In genomic region chr6:126804255-126805064, GRCh38 we compare ENCODE assay signal across 8 cellular contexts.
DNase-seq lines count a peak whose midpoint lies in the region; ATAC-seq and TF ChIP-seq lines count a peak whose summit lies in the region.

No MANE protein-coding gene starts in this region.

- no peaks in the 10 kb centered on the region for H3F3A ChIP-seq in MM.1S (ENCODE audit: insufficient read depth, low read length)

- H3K9ac ChIP-seq in MM.1S (ENCODE audit: low read length), result no peak overlapping the region

- H3K27me3 ChIP-seq in A673 (replicated peaks; ENCODE audit: insufficient read depth, low read depth, low read length, poor library complexity), result no peaks in the 10 kb centered on the region
- H3K27me3 ChIP-seq in MM.1S (replicated peaks; ENCODE audit: insufficient read depth, low read length), result no peaks in the 10 kb centered on the region

- DNase-seq in A673 (ENCODE audit: low spot score) (peak; percentile 78), MM.1S (peak; percentile 55), left cardiac atrium (no peak), activated gamma-delta T cell treated with Interleukin-2 at 50 U/mL for 16 hours (no peak)
- no peak for DNase-seq in stimulated activated naive B cell treated with anti-CD40 and anti-IgM and Interleukin-4, amounts not matched to agents 10 μg/mL and 1 μg/mL and 100 μg/mL, for 72 hours

- H3K36me3 ChIP-seq in A673 (ENCODE audit: insufficient read depth, low read length, poor library complexity, severe bottlenecking) (no peaks in the 10 kb centered on the region), MM.1S (replicated peaks; ENCODE audit: insufficient read depth, low read length) (no peaks in the 10 kb centered on the region)

- H2AFZ ChIP-seq in MM.1S (ENCODE audit: low read length), result no peak overlapping the region

- H3K4me2 ChIP-seq in MM.1S (ENCODE audit: low read depth, low read length), result no peak overlapping the region

- no peak overlapping the region for H3K4me3 Mint-ChIP-seq in stimulated activated naive B cell treated with anti-CD40 and anti-IgM and Interleukin-4, amounts not matched to agents 10 μg/mL and 1 μg/mL and 100 μg/mL, for 72 hours

- peak; percentile 78 for ATAC-seq in HG02571 (IDR thresholded peaks at IDR 0.05; ENCODE audit: unreplicated experiment)
- ATAC-seq in left cardiac atrium, result peak; percentile 57
- peak; percentile 64 to 76 for ATAC-seq in stimulated activated naive B cell treated with anti-CD40 and anti-IgM and Interleukin-4, amounts not matched to agents 10 μg/mL and 1 μg/mL and 100 μg/mL, for 72 hours (replicated peaks)

- no peak overlapping the region for H3K27ac Mint-ChIP-seq in stimulated activated naive B cell treated with anti-CD40 and anti-IgM and Interleukin-4, amounts not matched to agents 10 μg/mL and 1 μg/mL and 100 μg/mL, for 72 hours

- no peaks in the 10 kb centered on the region for H3K9me3 Mint-ChIP-seq in stimulated activated naive B cell treated with anti-CD40 and anti-IgM and Interleukin-4, amounts not matched to agents 10 μg/mL and 1 μg/mL and 100 μg/mL, for 72 hours

- peaks cover 0 to 4% of the 10 kb centered on the region in 2 donors for H3K27me3 Mint-ChIP-seq in stimulated activated naive B cell treated with anti-CD40 and anti-IgM and Interleukin-4, amounts not matched to agents 10 μg/mL and 1 μg/mL and 100 μg/mL, for 72 hours

- TF ChIP-seq CTCF in A673 (conservative IDR thresholded peaks at IDR 0.05; ENCODE audit: low read depth, low read length), result peak; percentile 83
- TF ChIP-seq CTCF in GM12874 (IDR thresholded peaks at IDR 0.05; ENCODE audit: insufficient read depth, low read depth, low read length), result peak; percentile 52
- TF ChIP-seq CTCF in MM.1S (IDR thresholded peaks at IDR 0.05; ENCODE audit: low read length), result peak; percentile 76
- TF ChIP-seq CTCF in WI38 (IDR thresholded peaks at IDR 0.05; ENCODE audit: low read depth, low read length), result peak; percentile 43; the same call in 1 of the 2 replicates

- H3K79me2 ChIP-seq in MM.1S (ENCODE audit: low read length), result no peaks in the 10 kb centered on the region

- H3K4me1 ChIP-seq in A673 (ENCODE audit: insufficient read depth, low read length, poor library complexity, severe bottlenecking) (no peaks in the 10 kb centered on the region), MM.1S (ENCODE audit: low read length) (no peaks in the 10 kb centered on the region)

- H3K4me1 Mint-ChIP-seq in stimulated activated naive B cell treated with anti-CD40 and anti-IgM and Interleukin-4, amounts not matched to agents 10 μg/mL and 1 μg/mL and 100 μg/mL, for 72 hours, result no peaks in the 10 kb centered on the region

- H3K9me2 ChIP-seq in MM.1S (replicated peaks; ENCODE audit: insufficient read depth, low read length), result no peaks in the 10 kb centered on the region

- H3K9me3 ChIP-seq in A673 (ENCODE audit: low read depth, low read length, poor library complexity, severe bottlenecking), result no peaks in the 10 kb centered on the region
- no peaks in the 10 kb centered on the region for H3K9me3 ChIP-seq in MM.1S (replicated peaks; ENCODE audit: insufficient read depth, low read length)

- no TSS peak for BruUV-seq in A673 (replicated peaks; lab: Mats Ljungman, UMichigan)

- no peaks in the 10 kb centered on the region for H4K20me1 ChIP-seq in MM.1S (ENCODE audit: insufficient read depth, low read length)

- H3K4me3 ChIP-seq in A673 (ENCODE audit: low read depth, low read length, poor library complexity, severe bottlenecking) (no peak overlapping the region), MM.1S (ENCODE audit: low read length) (no peak overlapping the region), WI38 (ENCODE audit: low read depth, low read length) (no peak overlapping the region)

- H3K36me3 Mint-ChIP-seq in stimulated activated naive B cell treated with anti-CD40 and anti-IgM and Interleukin-4, amounts not matched to agents 10 μg/mL and 1 μg/mL and 100 μg/mL, for 72 hours, result no peaks in the 10 kb centered on the region

- no peak overlapping the region for H3K27ac ChIP-seq in A673 (ENCODE audit: low read depth, low read length, poor library complexity, severe bottlenecking)
- no peak overlapping the region for H3K27ac ChIP-seq in MM.1S (ENCODE audit: low read length)

- CTCF ChIA-PET in A673 (lab: Charles Lee), result interaction anchor here (0.6 to 1.0 kb wide), 3 partner anchors 99 to 317 kb away, joined by 3 to 5 read pairs (median 4); partner anchors contain the start of gene RSPO3

- POLR2A ChIA-PET in A673 (lab: Charles Lee; ENCODE audit: low non-redundant PET), result no interaction called here

- intact Hi-C loops in A673 (cut with micrococcal nuclease; ENCODE audit: unreplicated experiment), result loop anchor here (2.0 to 5.0 kb wide), 2 partner anchors 268 to 316 kb away; no protein-coding TSS in a partner anchor
- intact Hi-C loops in left cardiac atrium (cut with DNase I), result no loop called here

Comparison
In these comparisons a context has a peak if more than half of its experiments do, and no peak if none do; other contexts are left out.
1. DNase-seq: peak in A673 (single experiment) and MM.1S (single experiment); none in left cardiac atrium (single experiment), stimulated activated naive B cell treated with anti-CD40 and anti-IgM and Interleukin-4, amounts not matched to agents 10 μg/mL and 1 μg/mL and 100 μg/mL, for 72 hours (single experiment) and activated gamma-delta T cell treated with Interleukin-2 at 50 U/mL for 16 hours (single experiment).
2. Peak in every context shown above with its lines, with median percentiles within 50 percentile points of each other: CTCF ChIP-seq and ATAC-seq.